1 cellular context compared by ENCODE assay signal in genomic region chr2:217331577-217332139, GRCh38.
TF ChIP-seq lines count a peak whose summit lies in the region.

No MANE protein-coding gene starts in this region.

TF ChIP-seq in HepG2, 621 proteins besides CTCF, POLR2A, EP300 and RAD21 (continued from another document and continues in another):
- TF ChIP-seq UBTF (CRISPR knock-in tag; IDR thresholded peaks at IDR 0.05) (peak; percentile 62; the same call in 1 of the 2 replicates), ZNF337 (CRISPR knock-in tag; IDR thresholded peaks at IDR 0.05; ENCODE audit: borderline replicate concordance, low read depth) (no peak; the same call in 1 of the 2 replicates), ZNF354B (CRISPR knock-in tag; IDR thresholded peaks at IDR 0.05) (0 out of 2 replicates have a peak, but pooled peaks have one; percentile 54), FOXP4 (CRISPR knock-in tag; IDR thresholded peaks at IDR 0.05) (peak; percentile 98), DMTF1 (CRISPR knock-in tag; IDR thresholded peaks at IDR 0.05) (peak; percentile 93; the same call in 1 of the 2 replicates), DZIP1 (CRISPR knock-in tag; IDR thresholded peaks at IDR 0.05) (no peak), SKI (IDR thresholded peaks at IDR 0.05; ENCODE audit: partially characterized antibody) (peak; percentile 88), CBFB (CRISPR knock-in tag; IDR thresholded peaks at IDR 0.05) (0 out of 2 replicates have a peak, but pooled peaks have one; percentile 50), CCAR2 (optimal IDR thresholded peaks at IDR 0.05; ENCODE audit: low read depth, low read length) (no peak), CAMTA2 (CRISPR knock-in tag; IDR thresholded peaks at IDR 0.05; ENCODE audit: borderline replicate concordance) (no peak), ZNF33A (CRISPR knock-in tag; IDR thresholded peaks at IDR 0.05; ENCODE audit: borderline replicate concordance) (0 out of 2 replicates have a peak, but pooled peaks have one; percentile 47), ZBTB20 (CRISPR knock-in tag; IDR thresholded peaks at IDR 0.05; ENCODE audit: borderline replicate concordance, low read depth) (peak; percentile 85), ATF7 (IDR thresholded peaks at IDR 0.05) (peak; percentile 79), ATF7 (CRISPR knock-in tag; IDR thresholded peaks at IDR 0.05) (peak; percentile 99), ZNF629 (CRISPR knock-in tag; conservative IDR thresholded peaks at IDR 0.05) (peak; percentile 37), ARID5B (CRISPR knock-in tag; IDR thresholded peaks at IDR 0.05) (peak; percentile 99), ZFP82 (CRISPR knock-in tag; IDR thresholded peaks at IDR 0.05; ENCODE audit: borderline replicate concordance) (peak; percentile 24; the same call in 1 of the 2 replicates), ZNF792 (CRISPR knock-in tag; IDR thresholded peaks at IDR 0.05) (peak; percentile 99), ZNF580 (CRISPR knock-in tag; IDR thresholded peaks at IDR 0.05; ENCODE audit: borderline replicate concordance, low read depth) (peak; percentile 84; the same call in 1 of the 2 replicates), TEF (CRISPR knock-in tag; IDR thresholded peaks at IDR 0.05) (no peak), JUNB (CRISPR knock-in tag; IDR thresholded peaks at IDR 0.05; ENCODE audit: borderline replicate concordance) (peak; percentile 84; the same call in 1 of the 2 replicates), ZBTB10 (CRISPR knock-in tag; IDR thresholded peaks at IDR 0.05; ENCODE audit: borderline replicate concordance) (no peak), ZNF512 (CRISPR knock-in tag; IDR thresholded peaks at IDR 0.05) (no peak), IRF1 (CRISPR knock-in tag; IDR thresholded peaks at IDR 0.05; ENCODE audit: low read depth) (peak; percentile 55; the same call in 1 of the 2 replicates), MAFK (conservative IDR thresholded peaks at IDR 0.05 in 1 of 2, IDR thresholded peaks at IDR 0.05 in 1 of 2; ENCODE audit: low read length in 2 of 2) (0 out of 4 replicates have a peak, but pooled peaks of 1 of the 2 experiments have one; percentile 7), SIN3B (IDR thresholded peaks at IDR 0.05; ENCODE audit: low read length) (peak; percentile 43; the same call in 1 of the 2 replicates), PHF8 (CRISPR knock-in tag; IDR thresholded peaks at IDR 0.05) (peak; percentile 38; the same call in 1 of the 2 replicates), RBM39 (IDR thresholded peaks at IDR 0.05; ENCODE audit: low read depth, low read length, poor library complexity, severe bottlenecking) (no peak), NFE2L2 (IDR thresholded peaks at IDR 0.05; ENCODE audit: low read length) (no peak), ZNF12 (CRISPR knock-in tag; IDR thresholded peaks at IDR 0.05) (peak; percentile 92), ZC3H4 (CRISPR knock-in tag; IDR thresholded peaks at IDR 0.05; ENCODE audit: borderline replicate concordance) (no peak), RXRB (CRISPR knock-in tag; IDR thresholded peaks at IDR 0.05; ENCODE audit: borderline replicate concordance) (peak; percentile 95)
